1 cellular context compared by ENCODE assay signal in the genomic region with DNA sequence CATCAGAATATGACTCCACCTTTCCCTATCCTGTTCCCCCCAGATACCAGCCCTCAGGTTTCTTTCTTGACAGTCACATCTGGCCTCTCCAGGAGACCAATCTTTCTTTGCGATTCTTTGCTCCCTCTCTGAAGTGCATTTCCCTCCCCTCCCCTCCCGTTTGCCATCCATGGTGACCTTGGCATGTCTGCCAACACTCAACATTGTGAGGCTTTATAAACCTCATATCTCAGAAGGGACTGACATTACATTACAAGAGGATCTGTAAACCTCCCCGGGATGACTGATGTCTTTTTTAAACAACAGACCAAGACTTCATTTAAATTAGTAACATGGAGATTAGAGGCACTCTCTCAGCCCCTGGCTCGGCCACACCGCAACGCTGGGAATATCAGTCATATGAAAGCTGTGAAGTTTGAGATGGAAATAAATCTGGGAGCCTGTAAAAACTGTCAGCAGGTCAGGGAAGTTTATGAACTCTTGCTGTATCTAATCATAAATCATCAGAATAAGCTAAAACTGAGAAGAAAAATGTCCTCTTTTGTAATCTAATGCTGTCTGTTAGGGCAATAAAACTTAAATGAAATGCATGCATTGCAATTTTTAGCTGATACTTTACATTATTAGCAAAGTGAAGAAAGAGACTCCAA.
TF ChIP-seq lines count a peak whose summit lies in the region.

No MANE protein-coding gene starts in this region.

TF ChIP-seq in HEK293, 187 proteins besides CTCF, POLR2A, EP300 and RAD21 (continued from another document):
- TF ChIP-seq, protein P1, sequence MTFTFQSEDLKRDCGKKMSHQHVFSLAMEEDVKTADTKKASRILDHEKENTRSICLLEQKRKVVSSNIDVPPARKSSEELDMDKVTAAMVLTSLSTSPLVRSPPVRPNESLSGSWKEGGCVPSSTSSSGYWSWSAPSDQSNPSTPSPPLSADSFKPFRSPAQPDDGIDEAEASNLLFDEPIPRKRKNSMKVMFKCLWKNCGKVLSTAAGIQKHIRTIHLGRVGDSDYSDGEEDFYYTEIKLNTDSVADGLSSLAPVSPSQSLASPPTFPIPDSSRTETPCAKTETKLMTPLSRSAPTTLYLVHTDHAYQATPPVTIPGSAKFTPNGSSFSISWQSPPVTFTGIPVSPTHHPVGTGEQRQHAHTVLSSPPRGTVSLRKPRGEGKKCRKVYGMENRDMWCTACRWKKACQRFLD (tag by site-specific recombination; IDR thresholded peaks at IDR 0.05) = no peak
- TF ChIP-seq, protein P2, sequence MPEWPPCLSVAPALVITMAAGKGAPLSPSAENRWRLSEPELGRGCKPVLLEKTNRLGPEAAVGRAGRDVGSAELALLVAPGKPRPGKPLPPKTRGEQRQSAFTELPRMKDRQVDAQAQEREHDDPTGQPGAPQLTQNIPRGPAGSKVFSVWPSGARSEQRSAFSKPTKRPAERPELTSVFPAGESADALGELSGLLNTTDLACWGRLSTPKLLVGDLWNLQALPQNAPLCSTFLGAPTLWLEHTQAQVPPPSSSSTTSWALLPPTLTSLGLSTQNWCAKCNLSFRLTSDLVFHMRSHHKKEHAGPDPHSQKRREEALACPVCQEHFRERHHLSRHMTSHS (tag by site-specific recombination; IDR thresholded peaks at IDR 0.05) = peak; percentile 65; the same call in 1 of the 2 replicates
- TF ChIP-seq FEZF1 (tag by site-specific recombination; IDR thresholded peaks at IDR 0.05) (peak; percentile 85), ZNF23 (tag by site-specific recombination; IDR thresholded peaks at IDR 0.05; ENCODE audit: borderline replicate concordance) (no peak), ZSCAN16 (tag by site-specific recombination; IDR thresholded peaks at IDR 0.05) (peak; percentile 97), KLF16 (tag by site-specific recombination; IDR thresholded peaks at IDR 0.05) (0 out of 2 replicates have a peak, but pooled peaks have one; percentile 10), ZNF311 (tag by site-specific recombination; IDR thresholded peaks at IDR 0.05; ENCODE audit: borderline replicate concordance) (no peak), MEIS1 (CRISPR knock-in tag; IDR thresholded peaks at IDR 0.05; ENCODE audit: borderline replicate concordance) (no peak), ZSCAN30 (tag by site-specific recombination; IDR thresholded peaks at IDR 0.05) (peak; percentile 18; the same call in 1 of the 2 replicates), ZEB2 (tag by site-specific recombination; IDR thresholded peaks at IDR 0.05) (0 out of 2 replicates have a peak, but pooled peaks have one; percentile 36), ZNF24 (tag by site-specific recombination; IDR thresholded peaks at IDR 0.05) (no peak), HOXA7 (CRISPR knock-in tag; IDR thresholded peaks at IDR 0.05; ENCODE audit: borderline replicate concordance) (no peak), ZNF521 (tag by site-specific recombination; IDR thresholded peaks at IDR 0.05) (no peak), ZNF555 (tag by site-specific recombination; conservative IDR thresholded peaks at IDR 0.05) (no peak), ZBTB8A (tag by site-specific recombination; IDR thresholded peaks at IDR 0.05) (0 out of 2 replicates have a peak, but pooled peaks have one; percentile 13)
- TF ChIP-seq, protein P3, sequence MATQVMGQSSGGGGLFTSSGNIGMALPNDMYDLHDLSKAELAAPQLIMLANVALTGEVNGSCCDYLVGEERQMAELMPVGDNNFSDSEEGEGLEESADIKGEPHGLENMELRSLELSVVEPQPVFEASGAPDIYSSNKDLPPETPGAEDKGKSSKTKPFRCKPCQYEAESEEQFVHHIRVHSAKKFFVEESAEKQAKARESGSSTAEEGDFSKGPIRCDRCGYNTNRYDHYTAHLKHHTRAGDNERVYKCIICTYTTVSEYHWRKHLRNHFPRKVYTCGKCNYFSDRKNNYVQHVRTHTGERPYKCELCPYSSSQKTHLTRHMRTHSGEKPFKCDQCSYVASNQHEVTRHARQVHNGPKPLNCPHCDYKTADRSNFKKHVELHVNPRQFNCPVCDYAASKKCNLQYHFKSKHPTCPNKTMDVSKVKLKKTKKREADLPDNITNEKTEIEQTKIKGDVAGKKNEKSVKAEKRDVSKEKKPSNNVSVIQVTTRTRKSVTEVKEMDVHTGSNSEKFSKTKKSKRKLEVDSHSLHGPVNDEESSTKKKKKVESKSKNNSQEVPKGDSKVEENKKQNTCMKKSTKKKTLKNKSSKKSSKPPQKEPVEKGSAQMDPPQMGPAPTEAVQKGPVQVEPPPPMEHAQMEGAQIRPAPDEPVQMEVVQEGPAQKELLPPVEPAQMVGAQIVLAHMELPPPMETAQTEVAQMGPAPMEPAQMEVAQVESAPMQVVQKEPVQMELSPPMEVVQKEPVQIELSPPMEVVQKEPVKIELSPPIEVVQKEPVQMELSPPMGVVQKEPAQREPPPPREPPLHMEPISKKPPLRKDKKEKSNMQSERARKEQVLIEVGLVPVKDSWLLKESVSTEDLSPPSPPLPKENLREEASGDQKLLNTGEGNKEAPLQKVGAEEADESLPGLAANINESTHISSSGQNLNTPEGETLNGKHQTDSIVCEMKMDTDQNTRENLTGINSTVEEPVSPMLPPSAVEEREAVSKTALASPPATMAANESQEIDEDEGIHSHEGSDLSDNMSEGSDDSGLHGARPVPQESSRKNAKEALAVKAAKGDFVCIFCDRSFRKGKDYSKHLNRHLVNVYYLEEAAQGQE (tag by site-specific recombination; IDR thresholded peaks at IDR 0.05) = no peak
- TF ChIP-seq, protein P4, sequence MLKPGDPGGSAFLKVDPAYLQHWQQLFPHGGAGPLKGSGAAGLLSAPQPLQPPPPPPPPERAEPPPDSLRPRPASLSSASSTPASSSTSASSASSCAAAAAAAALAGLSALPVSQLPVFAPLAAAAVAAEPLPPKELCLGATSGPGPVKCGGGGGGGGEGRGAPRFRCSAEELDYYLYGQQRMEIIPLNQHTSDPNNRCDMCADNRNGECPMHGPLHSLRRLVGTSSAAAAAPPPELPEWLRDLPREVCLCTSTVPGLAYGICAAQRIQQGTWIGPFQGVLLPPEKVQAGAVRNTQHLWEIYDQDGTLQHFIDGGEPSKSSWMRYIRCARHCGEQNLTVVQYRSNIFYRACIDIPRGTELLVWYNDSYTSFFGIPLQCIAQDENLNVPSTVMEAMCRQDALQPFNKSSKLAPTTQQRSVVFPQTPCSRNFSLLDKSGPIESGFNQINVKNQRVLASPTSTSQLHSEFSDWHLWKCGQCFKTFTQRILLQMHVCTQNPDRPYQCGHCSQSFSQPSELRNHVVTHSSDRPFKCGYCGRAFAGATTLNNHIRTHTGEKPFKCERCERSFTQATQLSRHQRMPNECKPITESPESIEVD (tag by site-specific recombination; IDR thresholded peaks at IDR 0.05) = peak; percentile 86
- TF ChIP-seq, protein P5, sequence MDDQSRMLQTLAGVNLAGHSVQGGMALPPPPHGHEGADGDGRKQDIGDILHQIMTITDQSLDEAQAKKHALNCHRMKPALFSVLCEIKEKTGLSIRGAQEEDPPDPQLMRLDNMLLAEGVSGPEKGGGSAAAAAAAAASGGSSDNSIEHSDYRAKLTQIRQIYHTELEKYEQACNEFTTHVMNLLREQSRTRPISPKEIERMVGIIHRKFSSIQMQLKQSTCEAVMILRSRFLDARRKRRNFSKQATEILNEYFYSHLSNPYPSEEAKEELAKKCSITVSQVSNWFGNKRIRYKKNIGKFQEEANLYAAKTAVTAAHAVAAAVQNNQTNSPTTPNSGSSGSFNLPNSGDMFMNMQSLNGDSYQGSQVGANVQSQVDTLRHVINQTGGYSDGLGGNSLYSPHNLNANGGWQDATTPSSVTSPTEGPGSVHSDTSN (CRISPR knock-in tag; IDR thresholded peaks at IDR 0.05) = no peak
- TF ChIP-seq, protein P6, sequence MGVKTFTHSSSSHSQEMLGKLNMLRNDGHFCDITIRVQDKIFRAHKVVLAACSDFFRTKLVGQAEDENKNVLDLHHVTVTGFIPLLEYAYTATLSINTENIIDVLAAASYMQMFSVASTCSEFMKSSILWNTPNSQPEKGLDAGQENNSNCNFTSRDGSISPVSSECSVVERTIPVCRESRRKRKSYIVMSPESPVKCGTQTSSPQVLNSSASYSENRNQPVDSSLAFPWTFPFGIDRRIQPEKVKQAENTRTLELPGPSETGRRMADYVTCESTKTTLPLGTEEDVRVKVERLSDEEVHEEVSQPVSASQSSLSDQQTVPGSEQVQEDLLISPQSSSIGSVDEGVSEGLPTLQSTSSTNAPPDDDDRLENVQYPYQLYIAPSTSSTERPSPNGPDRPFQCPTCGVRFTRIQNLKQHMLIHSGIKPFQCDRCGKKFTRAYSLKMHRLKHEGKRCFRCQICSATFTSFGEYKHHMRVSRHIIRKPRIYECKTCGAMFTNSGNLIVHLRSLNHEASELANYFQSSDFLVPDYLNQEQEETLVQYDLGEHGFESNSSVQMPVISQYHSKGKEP (tag by site-specific recombination; IDR thresholded peaks at IDR 0.05) = peak; percentile 86
- TF ChIP-seq, protein P7, sequence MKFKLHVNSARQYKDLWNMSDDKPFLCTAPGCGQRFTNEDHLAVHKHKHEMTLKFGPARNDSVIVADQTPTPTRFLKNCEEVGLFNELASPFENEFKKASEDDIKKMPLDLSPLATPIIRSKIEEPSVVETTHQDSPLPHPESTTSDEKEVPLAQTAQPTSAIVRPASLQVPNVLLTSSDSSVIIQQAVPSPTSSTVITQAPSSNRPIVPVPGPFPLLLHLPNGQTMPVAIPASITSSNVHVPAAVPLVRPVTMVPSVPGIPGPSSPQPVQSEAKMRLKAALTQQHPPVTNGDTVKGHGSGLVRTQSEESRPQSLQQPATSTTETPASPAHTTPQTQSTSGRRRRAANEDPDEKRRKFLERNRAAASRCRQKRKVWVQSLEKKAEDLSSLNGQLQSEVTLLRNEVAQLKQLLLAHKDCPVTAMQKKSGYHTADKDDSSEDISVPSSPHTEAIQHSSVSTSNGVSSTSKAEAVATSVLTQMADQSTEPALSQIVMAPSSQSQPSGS (tag by site-specific recombination; IDR thresholded peaks at IDR 0.05; ENCODE audit: low read depth) = no peak
- TF ChIP-seq, protein P8, sequence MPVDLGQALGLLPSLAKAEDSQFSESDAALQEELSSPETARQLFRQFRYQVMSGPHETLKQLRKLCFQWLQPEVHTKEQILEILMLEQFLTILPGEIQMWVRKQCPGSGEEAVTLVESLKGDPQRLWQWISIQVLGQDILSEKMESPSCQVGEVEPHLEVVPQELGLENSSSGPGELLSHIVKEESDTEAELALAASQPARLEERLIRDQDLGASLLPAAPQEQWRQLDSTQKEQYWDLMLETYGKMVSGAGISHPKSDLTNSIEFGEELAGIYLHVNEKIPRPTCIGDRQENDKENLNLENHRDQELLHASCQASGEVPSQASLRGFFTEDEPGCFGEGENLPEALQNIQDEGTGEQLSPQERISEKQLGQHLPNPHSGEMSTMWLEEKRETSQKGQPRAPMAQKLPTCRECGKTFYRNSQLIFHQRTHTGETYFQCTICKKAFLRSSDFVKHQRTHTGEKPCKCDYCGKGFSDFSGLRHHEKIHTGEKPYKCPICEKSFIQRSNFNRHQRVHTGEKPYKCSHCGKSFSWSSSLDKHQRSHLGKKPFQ (tag by site-specific recombination; IDR thresholded peaks at IDR 0.05) = peak; percentile 56; the same call in 1 of the 2 replicates
